In the genomic region with DNA sequence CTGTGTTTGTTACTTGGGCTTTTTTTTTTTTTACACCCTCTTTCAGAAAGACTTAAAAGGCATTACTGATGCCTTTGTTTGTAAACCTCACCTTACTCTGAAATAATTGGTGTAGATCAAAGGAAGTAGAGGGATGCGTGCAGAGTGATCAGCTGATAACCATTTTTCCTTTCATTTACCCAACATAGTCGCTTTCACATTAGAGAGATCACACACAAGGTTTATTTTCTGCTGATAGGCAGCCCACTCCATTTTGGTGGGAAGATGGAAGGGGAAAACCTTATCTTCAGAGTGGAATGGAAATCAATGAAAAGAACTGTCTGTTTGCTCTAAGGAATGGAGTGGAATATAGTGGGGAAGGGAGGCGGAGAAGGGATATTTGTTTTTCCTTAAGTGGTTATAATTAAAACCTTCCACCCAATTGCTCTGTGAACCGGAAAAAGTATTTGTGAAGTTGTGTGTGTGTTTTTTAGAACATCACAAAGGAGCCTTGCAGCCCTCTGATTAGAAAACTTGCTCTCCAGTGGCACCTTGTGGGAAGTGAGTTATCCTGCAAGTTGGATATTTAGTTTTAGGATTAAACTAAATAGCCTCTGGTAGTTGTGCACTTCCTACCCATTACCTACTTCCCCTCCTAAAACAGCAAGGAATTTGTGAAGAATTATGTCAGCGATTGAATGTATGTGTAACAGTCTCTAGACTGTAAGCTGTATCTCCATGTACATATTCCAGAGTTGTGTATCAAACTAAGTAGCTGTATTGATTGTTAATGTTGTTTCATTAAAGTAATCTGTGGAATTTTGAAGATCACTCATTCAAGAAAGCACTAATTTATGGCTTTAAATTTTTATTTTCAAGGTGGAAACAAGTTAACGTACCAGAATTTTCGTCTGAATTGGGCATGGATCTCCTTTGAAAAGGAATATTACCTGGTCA, we compare ENCODE assay signal across 8 cellular contexts.
DNase-seq lines count a peak whose midpoint lies in the region; ATAC-seq and TF ChIP-seq lines count a peak whose summit lies in the region.

No MANE protein-coding gene starts in this region.

- no peaks in the 10 kb centered on the region for H3K36me3 ChIP-seq in WERI-Rb-1
- no peaks in the 10 kb centered on the region for H3K36me3 ChIP-seq in upper lobe of left lung

- H3K27ac ChIP-seq in WERI-Rb-1, result no peak overlapping the region
- peak overlapping the region in 1 of 4 donors; percentile 28 for H3K27ac ChIP-seq in upper lobe of left lung

- TF ChIP-seq EP300 in upper lobe of left lung (IDR thresholded peaks at IDR 0.05), result no peak

- H3K9me3 ChIP-seq in WERI-Rb-1 (ENCODE audit: severe bottlenecking) (no peaks in the 10 kb centered on the region), upper lobe of left lung (no peaks in the 10 kb centered on the region)

- ATAC-seq in upper lobe of left lung (ENCODE audit: low FRiP score in 2 of 2), result peak; percentile 66 to 69
- no peak for ATAC-seq in GM19324 (IDR thresholded peaks at IDR 0.05; ENCODE audit: low FRiP score, unreplicated experiment)
- no peak for ATAC-seq in HG03457 (IDR thresholded peaks at IDR 0.05; ENCODE audit: unreplicated experiment)

- no peak for TF ChIP-seq POLR2A in upper lobe of left lung (IDR thresholded peaks at IDR 0.05)

- DNase-seq in NCI-H345 (lab: John Stamatoyannopoulos, UW), result peak; percentile 28
- DNase-seq in NCI-H345 treated with DMSO at 0.1 percent for 48 hours (lab: John Stamatoyannopoulos, UW; ENCODE audit: unreplicated experiment), result no peak
- peak; percentile 1 for DNase-seq in LNCaP clone FGC (ENCODE audit: low read depth)
- peak; percentile 18 for DNase-seq in WERI-Rb-1
- DNase-seq in iPS-NIHi11 (ENCODE audit: low spot score), result peak; percentile 53
- peak in 1 of 2 donors; percentile 26 for DNase-seq in upper lobe of left lung

- no peaks in the 10 kb centered on the region for H3K27me3 ChIP-seq in WERI-Rb-1 (ENCODE audit: insufficient read depth, low read depth, severe bottlenecking)
- no peaks in the 10 kb centered on the region for H3K27me3 ChIP-seq in upper lobe of left lung

- WGBS in upper lobe of left lung, 2 donors, result 19 to 23% methylated on average over 7 of the region's 7 CpGs

- no peak overlapping the region for H3K4me3 ChIP-seq in LNCaP clone FGC (ENCODE audit: low read depth, low read length)
- H3K4me3 ChIP-seq in WERI-Rb-1 (ENCODE audit: low read depth, low read length), result no peak overlapping the region
- H3K4me3 ChIP-seq in upper lobe of left lung, result no peak overlapping the region

- peak; percentile 63 for TF ChIP-seq CTCF in LNCaP clone FGC (IDR thresholded peaks at IDR 0.05; ENCODE audit: control insufficient read depth, extremely low read depth, insufficient read depth)
- TF ChIP-seq CTCF in WERI-Rb-1 (IDR thresholded peaks at IDR 0.05; ENCODE audit: low read depth, low read length), result peak; percentile 31
- TF ChIP-seq CTCF in upper lobe of left lung (IDR thresholded peaks at IDR 0.05), result peak in 5 of 6 experiments; percentile 32 to 72 (median 56)

- peaks cover 0 to 6% (median 0%) of the 10 kb centered on the region in 4 donors for H3K4me1 ChIP-seq in upper lobe of left lung

Comparison
In these comparisons a context has a peak if more than half of its experiments do, and no peak if none do; other contexts are left out.
1. ATAC-seq: peak in upper lobe of left lung (2 of 2); none in GM19324 (single experiment) and HG03457 (single experiment).
2. Peak in every context shown above with its lines, with median percentiles within 50 percentile points of each other: CTCF ChIP-seq.